ENCODE assay signal across 11 cellular contexts in the genomic region with DNA sequence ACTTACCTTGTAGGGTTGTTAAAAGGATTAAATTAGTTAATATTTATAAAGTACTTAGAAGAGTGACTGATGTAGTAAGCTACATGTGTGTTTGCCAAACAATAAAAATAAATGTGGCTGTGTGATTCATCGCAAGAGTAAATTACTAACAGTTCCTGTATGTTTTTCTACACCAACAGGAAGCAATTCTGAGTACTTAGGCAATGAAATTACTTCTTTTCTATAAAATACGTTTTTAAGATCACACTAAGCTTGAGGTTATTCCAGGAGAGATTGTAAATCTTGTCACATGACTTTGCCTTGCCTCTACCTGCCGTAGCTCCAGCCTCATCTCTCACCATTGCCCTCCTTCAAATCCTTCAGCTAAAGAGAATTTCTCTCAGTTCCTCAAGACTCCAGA. TPM values are rescaled to one million over a fixed set of nuclear protein-coding genes. Genes with fewer than 3 reads are reported as not detected.
A peak's percentile ranks its signal among the peaks of the same experiment; 100 is the strongest.
DNase-seq lines count a peak whose midpoint lies in the region; ATAC-seq and TF ChIP-seq lines count a peak whose summit lies in the region.
"Had no signal": no experiment of that assay in that cellular context is flagged by ENCODE, and none has a peak within 500 bp of the region (broad histone marks: within the 10 kb centered on the region; RNA-seq: fewer than 3 reads in every experiment).

No MANE protein-coding gene starts in this region.

- POLR2A ChIA-PET in CD4-positive, alpha-beta memory T cell (lab: Charles Lee; ENCODE audit: partially characterized antibody), result interaction anchor here (0.7 to 3.6 kb wide), 12 partner anchors 10 to 447 kb away, joined by 3 to 31 read pairs (median 6); partner anchors contain the start of genes CASP2 and GSTK1

- peak overlapping the region in 7 of 8 donors; percentile 4 to 69 (median 43) for H3K4me3 Mint-ChIP-seq in CD4-positive, alpha-beta memory T cell
- H3K4me3 Mint-ChIP-seq in activated naive CD8-positive, alpha-beta T cell treated with anti-CD3 and anti-CD28 coated beads for 36 hours, result no peak overlapping the region

- H3K27me3 Mint-ChIP-seq in CD4-positive, alpha-beta memory T cell, result no peaks in the 10 kb centered on the region
- H3K27me3 Mint-ChIP-seq in activated naive CD8-positive, alpha-beta T cell treated with anti-CD3 and anti-CD28 coated beads for 36 hours, result no peaks in the 10 kb centered on the region

- peaks cover 66% of the 10 kb centered on the region for H3K4me1 ChIP-seq in CD4-positive, alpha-beta memory T cell (ENCODE audit: insufficient read depth, low read length)

- H3K9me3 ChIP-seq in CD4-positive, alpha-beta memory T cell (ENCODE audit: control insufficient read depth in 1 of 2, low read length in 2 of 2), result no peaks in the 10 kb centered on the region

- H3K4me1 Mint-ChIP-seq in CD4-positive, alpha-beta memory T cell, result peaks cover 59 to 84% (median 69%) of the 10 kb centered on the region in 4 donors
- peaks cover 52% of the 10 kb centered on the region for H3K4me1 Mint-ChIP-seq in activated naive CD8-positive, alpha-beta T cell treated with anti-CD3 and anti-CD28 coated beads for 36 hours

- TF ChIP-seq CTCF in LNCaP clone FGC (IDR thresholded peaks at IDR 0.05; ENCODE audit: control insufficient read depth, extremely low read depth, insufficient read depth), result no peak

- no peaks in the 10 kb centered on the region for H3K27me3 ChIP-seq in CD4-positive, alpha-beta memory T cell (ENCODE audit: insufficient read depth, low read length)

- ATAC-seq in Right ventricle myocardium inferior, result no peak

- H3K27ac Mint-ChIP-seq in CD4-positive, alpha-beta memory T cell, result peak overlapping the region; percentile 2 to 90 (median 81)
- H3K27ac Mint-ChIP-seq in activated naive CD8-positive, alpha-beta T cell treated with anti-CD3 and anti-CD28 coated beads for 36 hours, result peak overlapping the region; percentile 43

- H3K36me3 Mint-ChIP-seq in CD4-positive, alpha-beta memory T cell, result peaks cover 8 to 19% of the 10 kb centered on the region in 2 donors
- H3K36me3 Mint-ChIP-seq in activated naive CD8-positive, alpha-beta T cell treated with anti-CD3 and anti-CD28 coated beads for 36 hours, result peaks cover 6% of the 10 kb centered on the region

- H3K4me3 ChIP-seq in CD4-positive, alpha-beta memory T cell (ENCODE audit: low read length in 2 of 2), result peak overlapping the region in 1 of 2 donors; percentile 25
- H3K4me3 ChIP-seq in LNCaP clone FGC (ENCODE audit: low read depth, low read length), result no peak overlapping the region

- no peaks in the 10 kb centered on the region for H3K36me3 ChIP-seq in CD4-positive, alpha-beta memory T cell (ENCODE audit: insufficient read depth, low read length)

- DNase-seq in CD4-positive, alpha-beta memory T cell, result no peak
- peak; percentile 88 for DNase-seq in LNCaP clone FGC (ENCODE audit: low read depth)
- DNase-seq in activated naive CD8-positive, alpha-beta T cell treated with anti-CD3 and anti-CD28 coated beads for 36 hours, result no peak
- DNase-seq in kidney tubule cell (ENCODE audit: low spot score), result peak; percentile 43
- no peak for DNase-seq in Right ventricle myocardium inferior (ENCODE audit: missing footprints)
- DNase-seq in D341Med (ENCODE audit: low spot score), result no peak
- no peak for DNase-seq in cortex of kidney (lab: John Stamatoyannopoulos, UW)
- DNase-seq in iPS-NIHi7 (ENCODE audit: extremely low spot score), result no peak
- DNase-seq: GDM1; stimulated activated CD4-positive, alpha-beta T cell treated with anti-CD3 and anti-CD28 coated beads, Interleukin-1b, Interleukin-23, amount 100 ng/mL, for 48 hours had no signal

- H3K9me3 Mint-ChIP-seq in CD4-positive, alpha-beta memory T cell, result peaks cover 0 to 19% (median 9%) of the 10 kb centered on the region in 8 donors
- peaks cover 11% of the 10 kb centered on the region for H3K9me3 Mint-ChIP-seq in activated naive CD8-positive, alpha-beta T cell treated with anti-CD3 and anti-CD28 coated beads for 36 hours

- CTCF ChIA-PET in CD4-positive, alpha-beta memory T cell (lab: Charles Lee; ENCODE audit: partially characterized antibody), result interaction anchor here (0.9 to 14.0 kb wide), 14 partner anchors 10 to 141 kb away, joined by 3 to 513 read pairs (median 4); partner anchors contain the start of genes CASP2 and GSTK1

- intact Hi-C loops in CD4-positive, alpha-beta memory T cell (cut with micrococcal nuclease), result no loop called here
- intact Hi-C loops in Right ventricle myocardium inferior (cut with DNase I), result no loop called here

- H3K27ac ChIP-seq in CD4-positive, alpha-beta memory T cell (ENCODE audit: low read depth, low read length), result no peak overlapping the region

RNA-seq across cellular contexts. Expression of gene GSTK1, which starts 18.1 kb away (rescaled TPM):
- 100 to 1,000 TPM; 469 to 482 TPM for total RNA-seq in CD4-positive, alpha-beta memory T cell
- polyA plus RNA-seq in CD4-positive, alpha-beta memory T cell, result 100 to 1,000 TPM; 692 to 748 TPM
- 100 to 1,000 TPM; 136 to 137 TPM for total RNA-seq in activated naive CD8-positive, alpha-beta T cell treated with anti-CD3 and anti-CD28 coated beads for 36 hours
- 278 TPM for total RNA-seq in Right ventricle myocardium inferior

RNA-seq across cellular contexts. Expression of gene TAS2R40, which starts 23.3 kb away (rescaled TPM):
- total RNA-seq in CD4-positive, alpha-beta memory T cell, result not detected
- not detected for polyA plus RNA-seq in CD4-positive, alpha-beta memory T cell
- not detected for total RNA-seq in activated naive CD8-positive, alpha-beta T cell treated with anti-CD3 and anti-CD28 coated beads for 36 hours
- total RNA-seq in Right ventricle myocardium inferior, result not detected
- polyA plus RNA-seq: neural cell had no signal

RNA-seq across cellular contexts. Expression of gene TMEM139, which starts 39.6 kb away (rescaled TPM):
- total RNA-seq in CD4-positive, alpha-beta memory T cell, result 1 to 10 TPM in 1 of 2 experiments, under 1 TPM in 1; 0.61 to 1.8 TPM
- 1 to 10 TPM; 1.0 to 2.1 TPM for polyA plus RNA-seq in CD4-positive, alpha-beta memory T cell
- 1 to 10 TPM; 2.3 to 2.7 TPM for total RNA-seq in activated naive CD8-positive, alpha-beta T cell treated with anti-CD3 and anti-CD28 coated beads for 36 hours
- total RNA-seq in Right ventricle myocardium inferior, result 14.8 TPM
- polyA plus RNA-seq: neural cell had no signal

RNA-seq across cellular contexts. Expression of gene CASP2, which starts 43.0 kb away (rescaled TPM):
- 10 to 100 TPM; 94.3 to 96.1 TPM for total RNA-seq in CD4-positive, alpha-beta memory T cell
- polyA plus RNA-seq in CD4-positive, alpha-beta memory T cell, result 10 to 100 TPM in 1 of 2 donors, 1 to 10 TPM in 1; 5.3 to 29.2 TPM
- total RNA-seq in activated naive CD8-positive, alpha-beta T cell treated with anti-CD3 and anti-CD28 coated beads for 36 hours, result 10 to 100 TPM; 71.8 to 79.7 TPM
- total RNA-seq in Right ventricle myocardium inferior, result 11.8 TPM

Comparison
In these comparisons a context has a peak if more than half of its experiments do, and no peak if none do; other contexts are left out.
1. DNase-seq: peak in LNCaP clone FGC (single experiment) and kidney tubule cell (single experiment); none in CD4-positive, alpha-beta memory T cell (0 of 5), activated naive CD8-positive, alpha-beta T cell treated with anti-CD3 and anti-CD28 coated beads for 36 hours (single experiment), Right ventricle myocardium inferior (single experiment), D341Med (single experiment), cortex of kidney (single experiment) and iPS-NIHi7 (single experiment).